Comparison of ENCODE assay signal across 23 cellular contexts in the genomic region with DNA sequence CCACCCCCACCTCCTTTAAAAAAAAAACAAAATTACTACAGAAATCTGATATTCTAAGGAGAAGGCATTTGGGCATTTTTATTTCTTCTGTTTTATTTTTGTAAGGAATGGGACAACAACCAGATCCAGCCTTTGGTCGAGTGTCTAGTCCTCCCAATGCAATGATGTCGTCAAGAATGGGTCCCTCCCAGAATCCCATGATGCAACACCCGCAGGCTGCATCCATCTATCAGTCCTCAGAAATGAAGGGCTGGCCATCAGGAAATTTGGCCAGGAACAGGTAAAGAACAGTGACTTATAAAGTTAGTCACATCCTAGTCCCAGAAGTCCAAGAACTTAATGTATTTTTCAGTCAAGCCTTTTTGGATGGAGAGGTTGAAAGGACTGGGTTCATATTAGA.
"Had no signal": no experiment of that assay in that cellular context is flagged by ENCODE, and none has a peak within 500 bp of the region (broad histone marks: within the 10 kb centered on the region; RNA-seq: fewer than 3 reads in every experiment).

No MANE protein-coding gene starts in this region.

- H3K27me3 ChIP-seq: brain microvascular endothelial cell, cardiac muscle cell, MG63, SJSA1 had no signal

- ATAC-seq: activated CD4-positive, CD25-positive, alpha-beta regulatory T cell treated with anti-CD3 and anti-CD28 coated beads, Interleukin-2, amount 50 U/mL, for 24 hours; activated CD8-positive, alpha-beta memory T cell treated with anti-CD3 and anti-CD28 coated beads, Interleukin-2, amount 10 ng/mL, durations not matched to agents 7 days and 5 days; activated naive CD4-positive, alpha-beta T cell treated with anti-CD3 and anti-CD28 coated beads, Interleukin-2, amount 50 U/mL, for 72 hours; SK-N-SH treated with all-trans-retinoic acid at 6 μM for 48 hours had no signal

- DNase-seq: activated CD4-positive, alpha-beta T cell treated with anti-CD3 and anti-CD28 coated beads for 48 hours; activated CD4-positive, alpha-beta T cell treated with anti-CD3 and anti-CD28 coated beads, Interleukin-2, amount 50 U/mL, for 48 hours; activated CD8-positive, alpha-beta memory T cell treated with anti-CD3 and anti-CD28 coated beads, Interleukin-2, amount 10 ng/mL, durations not matched to agents 7 days and 5 days; brain microvascular endothelial cell; cerebellar nuclear complex; MG63; MV-4-11; NCI-H1092 treated with DMSO at 0.1 percent for 48 hours; NCI-H1417 treated with DMSO at 0.1 percent for 48 hours; NCI-H1694; NCI-H2029 treated with DMSO at 0.1 percent for 48 hours; NCI-H510A treated with DMSO at 0.1 percent for 48 hours; NCI-H69; NK-92 treated with Interleukin-12 subunit alpha and Interleukin-12 subunit beta, amount 100 ng/mL, for 24 hours; OCI-M1; SHP77 had no signal

- H3K27ac Mint-ChIP-seq: activated CD8-positive, alpha-beta memory T cell treated with anti-CD3 and anti-CD28 coated beads, Interleukin-2, amount 10 ng/mL, durations not matched to agents 7 days and 5 days; T-helper 1 cell treated with Interleukin-12 subunit alpha and Interleukin-12 subunit beta and Interleukin-4 antibody, amounts not matched to agents 30 μg/mL and 1 μg/mL, for 36 hours had no signal

- H3K4me3 Mint-ChIP-seq: activated CD8-positive, alpha-beta memory T cell treated with anti-CD3 and anti-CD28 coated beads, Interleukin-2, amount 10 ng/mL, durations not matched to agents 7 days and 5 days; T-helper 1 cell treated with Interleukin-12 subunit alpha and Interleukin-12 subunit beta and Interleukin-4 antibody, amounts not matched to agents 30 μg/mL and 1 μg/mL, for 36 hours had no signal

- H3K4me1 ChIP-seq: SJSA1 had no signal

- H3K9me3 ChIP-seq: MG63, SJSA1 had no signal

- H3K4me3 ChIP-seq: cardiac muscle cell, MG63, SJSA1 had no signal

- H3K4me1 Mint-ChIP-seq: activated CD8-positive, alpha-beta memory T cell treated with anti-CD3 and anti-CD28 coated beads, Interleukin-2, amount 10 ng/mL, durations not matched to agents 7 days and 5 days had no signal

- H3K27me3 Mint-ChIP-seq: activated CD8-positive, alpha-beta memory T cell treated with anti-CD3 and anti-CD28 coated beads, Interleukin-2, amount 10 ng/mL, durations not matched to agents 7 days and 5 days had no signal

- FAIRE-seq: RCC 7860 had no signal

- H3K27ac ChIP-seq: brain microvascular endothelial cell, cardiac muscle cell, SJSA1 had no signal

- H3K9me3 Mint-ChIP-seq: activated naive CD4-positive, alpha-beta T cell treated with anti-CD3 and anti-CD28 coated beads, Interleukin-2, amount 50 U/mL, for 72 hours; T-helper 1 cell treated with Interleukin-12 subunit alpha and Interleukin-12 subunit beta and Interleukin-4 antibody, amounts not matched to agents 30 μg/mL and 1 μg/mL, for 36 hours had no signal
